Comparison of ENCODE assay signal across 1 cellular context in the genomic region with DNA sequence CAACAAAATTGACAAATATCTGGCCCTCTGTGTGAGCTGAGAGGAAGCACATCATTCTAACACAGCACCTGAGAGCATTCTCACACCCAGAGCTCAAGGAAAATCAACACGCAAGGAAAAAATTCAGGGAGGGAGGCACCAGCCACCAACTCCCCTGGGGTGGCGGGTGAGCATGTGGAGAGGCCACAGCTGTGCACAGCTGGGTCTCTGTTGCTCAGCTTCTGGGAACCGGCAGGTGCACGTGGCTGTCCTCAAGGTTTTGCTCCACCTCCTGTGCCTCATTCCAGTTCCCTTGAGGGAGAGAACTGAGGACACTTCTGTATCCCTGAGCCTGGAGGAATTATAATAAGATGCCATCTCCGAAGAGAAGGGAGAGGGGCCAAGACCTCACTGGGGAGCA.
TF ChIP-seq lines count a peak whose summit lies in the region.

No MANE protein-coding gene starts in this region.

TF ChIP-seq in K562, 482 proteins besides CTCF, POLR2A, EP300 and RAD21 (continued from another document):
- TF ChIP-seq HBP1 (CRISPR knock-in tag; IDR thresholded peaks at IDR 0.05) = no peak
- no peak for TF ChIP-seq TCF7L2 (IDR thresholded peaks at IDR 0.05; ENCODE audit: low read depth, low read length)
- TF ChIP-seq ZNF518B (CRISPR knock-in tag; IDR thresholded peaks at IDR 0.05) = no peak
- TF ChIP-seq ARID1B (IDR thresholded peaks at IDR 0.05) = no peak
- TF ChIP-seq ZNF274 (IDR thresholded peaks at IDR 0.05; ENCODE audit: borderline replicate concordance, low read depth, low read length) = no peak
- no peak for TF ChIP-seq SLC30A9 (CRISPR knock-in tag; IDR thresholded peaks at IDR 0.05)
- no peak for TF ChIP-seq ZNF232 (CRISPR knock-in tag; IDR thresholded peaks at IDR 0.05)
- no peak for TF ChIP-seq NFXL1 (CRISPR knock-in tag; IDR thresholded peaks at IDR 0.05)
- TF ChIP-seq CXXC5 (CRISPR knock-in tag; IDR thresholded peaks at IDR 0.05) = no peak
- no peak for TF ChIP-seq EZH2 (IDR thresholded peaks at IDR 0.05; ENCODE audit: borderline replicate concordance, low read depth, low read length)
- TF ChIP-seq ZNF354B (CRISPR knock-in tag; IDR thresholded peaks at IDR 0.05) = no peak
